Comparison of ENCODE assay signal across 11 cellular contexts in genomic region chrX:39619182-39620009, GRCh38.
A peak's percentile ranks its signal among the peaks of the same experiment; 100 is the strongest.
DNase-seq lines count a peak whose midpoint lies in the region; ATAC-seq, FAIRE-seq and TF ChIP-seq lines count a peak whose summit lies in the region.
"Had no signal": no experiment of that assay in that cellular context is flagged by ENCODE, and none has a peak within 500 bp of the region (broad histone marks: within the 10 kb centered on the region; RNA-seq: fewer than 3 reads in every experiment).

No MANE protein-coding gene starts in this region.

- in situ Hi-C loops in HepG2 (cut with HindIII; ENCODE audit: extremely low pct_ligation_motif_present, low pct_unique_long_range_greater_than_20kb) = no loop called here

- ATAC-seq in right lobe of liver (peak in 3 of 4 donors; percentile 19 to 66 (median 49)), HepG2 (no peak), SK-N-SH treated with all-trans-retinoic acid at 6 μM for 48 hours (no peak)
- ATAC-seq: activated CD4-positive, alpha-beta T cell treated with anti-CD3 and anti-CD28 coated beads for 36 hours had no signal

- DNase-seq in right lobe of liver = no peak
- DNase-seq in HepG2 (ENCODE audit: low spot score) = no peak
- DNase-seq in glomerular endothelial cell (ENCODE audit: extremely low read depth, low read depth, low spot score) = peak; percentile 25
- peak; percentile 50 for DNase-seq in ureter (ENCODE audit: low spot score)
- DNase-seq in Kasumi-1 (lab: John Stamatoyannopoulos, UW) = no peak
- DNase-seq in GM12892 (ENCODE audit: insufficient read length) = no peak
- DNase-seq in lower leg skin (ENCODE audit: low spot score in 2 of 2) = no peak
- DNase-seq: activated CD4-positive, alpha-beta T cell treated with anti-CD3 and anti-CD28 coated beads for 36 hours had no signal

- 36% methylated on average over 6 of the region's 7 CpGs for WGBS in right lobe of liver (ENCODE audit: insufficient coverage, low coverage, low lambda C conversion rate, missing lambda C conversion rate)
- 41% methylated on average over 4 of the region's 7 CpGs for WGBS in HepG2 (ENCODE audit: low lambda C conversion rate)
- 64 to 67% methylated on average over 7 of the region's 7 CpGs for WGBS in lower leg skin, 2 donors

- TF ChIP-seq POLR2A in right lobe of liver (IDR thresholded peaks at IDR 0.05) = no peak
- TF ChIP-seq POLR2A in HepG2 (IDR thresholded peaks at IDR 0.05; ENCODE audit: insufficient read depth in 1 of 2, low read depth in 2 of 2, low read length in 2 of 2) = no peak
- TF ChIP-seq POLR2A in GM12892 (IDR thresholded peaks at IDR 0.05; ENCODE audit: low read depth, low read length) = no peak
- no peak for TF ChIP-seq POLR2A in lower leg skin (IDR thresholded peaks at IDR 0.05)

- no peak overlapping the region for H2AFZ ChIP-seq in HepG2 (ENCODE audit: low read length)

- H3K9ac ChIP-seq in HepG2 (ENCODE audit: insufficient read depth, low read depth, low read length) = no peak overlapping the region

- H3K27ac ChIP-seq in right lobe of liver = no peak overlapping the region
- H3K27ac ChIP-seq in HepG2 (ENCODE audit: extremely low read length, insufficient read depth, low read length) = no peak overlapping the region
- H3K27ac ChIP-seq: prostate gland had no signal

- H4K20me1 ChIP-seq in HepG2 (ENCODE audit: insufficient read depth, low read length) = no peaks in the 10 kb centered on the region

- H3K4me1 ChIP-seq in right lobe of liver (no peaks in the 10 kb centered on the region), HepG2 (ENCODE audit: insufficient read depth, low read length) (0 out of 2 replicates have a peak, but pooled peaks cover under 1% of the 10 kb centered on the region)
- H3K4me1 ChIP-seq: prostate gland had no signal

- H3K79me2 ChIP-seq in HepG2 (ENCODE audit: insufficient read depth, low read length) = no peaks in the 10 kb centered on the region

- TF ChIP-seq EP300 in HepG2 (IDR thresholded peaks at IDR 0.05; ENCODE audit: low read depth in 2 of 2, low read length in 2 of 2) (no peak), HepG2 (CRISPR knock-in tag; IDR thresholded peaks at IDR 0.05; ENCODE audit: borderline replicate concordance) (no peak)

- TF ChIP-seq RAD21 in HepG2 (CRISPR knock-in tag; IDR thresholded peaks at IDR 0.05) = no peak

- POLR2A ChIA-PET in HepG2 (lab: Yijun Ruan, JAX) = no interaction called here

- H3K27me3 ChIP-seq in right lobe of liver (no peaks in the 10 kb centered on the region), HepG2 (ENCODE audit: control insufficient read depth in 1 of 2, insufficient read depth in 2 of 2, low read length in 2 of 2) (peaks cover 0 to under 1% of the 10 kb centered on the region in 2 experiments; a peak in 1 of 5 replicates)

- H3K4me3 ChIP-seq in right lobe of liver (no peak overlapping the region), HepG2 (replicated peaks in 1 of 3; ENCODE audit: insufficient read depth in 1 of 3, low read depth in 2 of 3, low read length in 3 of 3) (no peak overlapping the region), lower leg skin (ENCODE audit: low read depth, poor library complexity, severe bottlenecking) (no peak overlapping the region)
- H3K4me3 ChIP-seq: prostate gland had no signal

- CTCF ChIA-PET in HepG2 (lab: Yijun Ruan, JAX; ENCODE audit: low intra/inter-chr PET ratio, low total read pairs) = no interaction called here

- no peaks in the 10 kb centered on the region for H3K9me3 ChIP-seq in right lobe of liver
- H3K9me3 ChIP-seq in HepG2 (ENCODE audit: low read length) = no peaks in the 10 kb centered on the region
- H3K9me3 ChIP-seq: prostate gland had no signal

- intact Hi-C loops in right lobe of liver (cut with DNase I) (no loop called here), HepG2 (cut with micrococcal nuclease; ENCODE audit: unreplicated experiment) (no loop called here), lower leg skin (cut with DNase I; ENCODE audit: low total_unique reads) (no loop called here)

- BruUV-seq in HepG2 (replicated peaks; lab: Mats Ljungman, UMichigan) = no TSS peak

- TF ChIP-seq CTCF in right lobe of liver (IDR thresholded peaks at IDR 0.05) (no peak), HepG2 (CRISPR knock-in tag; IDR thresholded peaks at IDR 0.05) (no peak), lower leg skin (IDR thresholded peaks at IDR 0.05) (no peak)

- no peaks in the 10 kb centered on the region for H3K36me3 ChIP-seq in right lobe of liver
- no peaks in the 10 kb centered on the region for H3K36me3 ChIP-seq in HepG2 (replicated peaks in 1 of 2; ENCODE audit: control insufficient read depth in 1 of 2, insufficient read depth in 2 of 2, low read length in 2 of 2)
- H3K36me3 ChIP-seq: prostate gland had no signal

- FAIRE-seq in HepG2 (lab: Jason Lieb, UNC) (no peak), GM12892 (lab: Jason Lieb, UNC) (no peak)
- FAIRE-seq: islet of Langerhans had no signal

- H3K4me2 ChIP-seq in HepG2 (ENCODE audit: low read depth, low read length) = no peak overlapping the region

TF ChIP-seq in HepG2, 621 proteins besides CTCF, POLR2A, EP300 and RAD21 (continues in another document):
- TF ChIP-seq ZNF879 (CRISPR knock-in tag; IDR thresholded peaks at IDR 0.05) = no peak
- TF ChIP-seq ATM (IDR thresholded peaks at IDR 0.05; ENCODE audit: borderline replicate concordance) = no peak
- no peak for TF ChIP-seq DNMT1 (CRISPR knock-in tag; IDR thresholded peaks at IDR 0.05)
- no peak for TF ChIP-seq CENPT (CRISPR knock-in tag; IDR thresholded peaks at IDR 0.05; ENCODE audit: low read depth)
- no peak for TF ChIP-seq SIX1 (CRISPR knock-in tag; IDR thresholded peaks at IDR 0.05; ENCODE audit: borderline replicate concordance)
- no peak for TF ChIP-seq GPN1 (CRISPR knock-in tag; IDR thresholded peaks at IDR 0.05; ENCODE audit: borderline replicate concordance)
- TF ChIP-seq MZF1 (CRISPR knock-in tag; IDR thresholded peaks at IDR 0.05; ENCODE audit: borderline replicate concordance) = no peak
- no peak for TF ChIP-seq ZNF512 (CRISPR knock-in tag; IDR thresholded peaks at IDR 0.05)
- no peak for TF ChIP-seq ZNF782 (CRISPR knock-in tag; IDR thresholded peaks at IDR 0.05; ENCODE audit: borderline replicate concordance)
- no peak for TF ChIP-seq ZBTB37 (CRISPR knock-in tag; IDR thresholded peaks at IDR 0.05)

TF ChIP-seq in SK-N-SH treated with all-trans-retinoic acid at 6 μM for 48 hours, 23 proteins besides CTCF, POLR2A, EP300 and RAD21:
- TF ChIP-seq ZNF70 (CRISPR knock-in tag; IDR thresholded peaks at IDR 0.05) = peak; percentile 99
- TF ChIP-seq ARNTL (CRISPR knock-in tag; IDR thresholded peaks at IDR 0.05; ENCODE audit: borderline replicate concordance, low read depth) = no peak

Comparison
In these comparisons a context has a peak if more than half of its experiments do, and no peak if none do; other contexts are left out.
1. ATAC-seq: peak in right lobe of liver (3 of 4); none in HepG2 (single experiment) and SK-N-SH treated with all-trans-retinoic acid at 6 μM for 48 hours (single experiment).
2. DNase-seq: peak in glomerular endothelial cell (single experiment) and ureter (single experiment); none in right lobe of liver (0 of 3), HepG2 (single experiment), Kasumi-1 (0 of 2), GM12892 (single experiment) and lower leg skin (0 of 2).